ENCODE assay signal across 21 cellular contexts in genomic region chr1:197437891-197438853, GRCh38.
A peak's percentile ranks its signal among the peaks of the same experiment; 100 is the strongest.
DNase-seq lines count a peak whose midpoint lies in the region; ATAC-seq, FAIRE-seq and TF ChIP-seq lines count a peak whose summit lies in the region.
"Had no signal": no experiment of that assay in that cellular context is flagged by ENCODE, and none has a peak within 500 bp of the region (broad histone marks: within the 10 kb centered on the region; RNA-seq: fewer than 3 reads in every experiment).

No MANE protein-coding gene starts in this region.

- H3K79me1 ChIP-seq in H1 (ENCODE audit: low read depth, low read length) = no peaks in the 10 kb centered on the region

- no peak overlapping the region for H2BK15ac ChIP-seq in H1 (ENCODE audit: low read length)

- POLR2A ChIA-PET in H1 (lab: Charles Lee; ENCODE audit: partially characterized antibody) = no interaction called here

- TF ChIP-seq CTCF in H1 (IDR thresholded peaks at IDR 0.05; ENCODE audit: control extremely low read depth in 1 of 3, insufficient read depth in 1 of 3, low read depth in 1 of 3, low read length in 3 of 3) = no peak

- H2AK5ac ChIP-seq in H1 (ENCODE audit: low read depth, low read length) = no peak overlapping the region

- H2AFZ ChIP-seq in H1 (ENCODE audit: low read length) (no peak overlapping the region), neuron (ENCODE audit: low read depth, low read length) (peak overlapping the region; percentile 1)

- no peak overlapping the region for H3K56ac ChIP-seq in H1 (replicated peaks; ENCODE audit: insufficient read length, low read depth, low read length)

- H3K23ac ChIP-seq in H1 (ENCODE audit: insufficient read length) = no peak overlapping the region

- TF ChIP-seq RAD21 in H1 (IDR thresholded peaks at IDR 0.05 in 1 of 2, conservative IDR thresholded peaks at IDR 0.05 in 1 of 2; ENCODE audit: low read depth in 2 of 2, low read length in 2 of 2) = no peak

- H3K79me2 ChIP-seq in H1 (ENCODE audit: control insufficient read depth in 1 of 2, insufficient read depth in 2 of 2, low read length in 2 of 2) = no peaks in the 10 kb centered on the region

- no peaks in the 10 kb centered on the region for H3K27me3 ChIP-seq in H1 (replicated peaks in 1 of 4; ENCODE audit: control insufficient read depth in 3 of 4, extremely low read depth in 1 of 4, insufficient read depth in 3 of 4, low read length in 3 of 4)
- H3K27me3 ChIP-seq in neuron (ENCODE audit: insufficient read depth, low read length) = no peaks in the 10 kb centered on the region
- H3K27me3 ChIP-seq: heart left ventricle, Peyer's patch, transverse colon had no signal

- no peak overlapping the region for H2BK120ac ChIP-seq in H1 (replicated peaks; ENCODE audit: low read depth, low read length)

- no peak for TF ChIP-seq POLR2A in H1 (IDR thresholded peaks at IDR 0.05; ENCODE audit: control extremely low read depth in 1 of 2, low read depth in 2 of 2, low read length in 2 of 2)

- peak; percentile 15 for DNase-seq in NCI-H1105 treated with DMSO at 0.1 percent for 48 hours (lab: John Stamatoyannopoulos, UW)
- DNase-seq in NCI-H1105 (lab: John Stamatoyannopoulos, UW) = no peak
- DNase-seq in NCI-H446 (lab: John Stamatoyannopoulos, UW) = peak; percentile 51 to 73
- DNase-seq in H1 (ENCODE audit: low read depth in 1 of 2, low spot score in 2 of 2) = no peak
- DNase-seq in dermis blood vessel endothelial cell = no peak
- DNase-seq: 8988T; activated CD4-positive, alpha-beta T cell treated with anti-CD3 and anti-CD28 coated beads for 48 hours; activated naive CD4-positive, alpha-beta T cell treated with Interleukin-2 at 50 U/mL for 16 hours; activated T-cell treated with anti-CD3 and anti-CD28 coated beads, Interleukin-2, amount 50 U/mL, for 72 hours; amniotic stem cell; CD8-positive, alpha-beta T cell; heart left ventricle; mammary epithelial cell; NCI-H2081; nucleus accumbens; Peyer's patch; transverse colon had no signal

- H3K18ac ChIP-seq in H1 (ENCODE audit: extremely low read depth, low read length) = no peak overlapping the region

- H3K14ac ChIP-seq in H1 (ENCODE audit: insufficient read length) = no peak overlapping the region

- H2BK12ac ChIP-seq in H1 (ENCODE audit: low read depth, low read length) = no peak overlapping the region

- no peak overlapping the region for H2BK20ac ChIP-seq in H1 (ENCODE audit: low read length)

- H3K36me3 ChIP-seq in H1 (ENCODE audit: control insufficient read depth in 2 of 4, insufficient read depth in 4 of 4, low read length in 3 of 4) = no peaks in the 10 kb centered on the region
- H3K36me3 ChIP-seq in neuron (ENCODE audit: insufficient read depth, low read length) = no peaks in the 10 kb centered on the region
- H3K36me3 ChIP-seq: heart left ventricle, Peyer's patch, transverse colon had no signal

- FAIRE-seq in H1 (lab: Jason Lieb, UNC) = no peak
- FAIRE-seq: G401.6 had no signal

- no peak overlapping the region for H4K8ac ChIP-seq in H1 (ENCODE audit: extremely low read depth, insufficient read depth, low read length)

- no peak overlapping the region for H4K5ac ChIP-seq in H1 (ENCODE audit: insufficient read length, low read depth, low read length)

- no peak overlapping the region for H3K4me3 ChIP-seq in H1 (ENCODE audit: extremely low read depth in 1 of 4, insufficient read depth in 2 of 4, low read depth in 3 of 4, low read length in 4 of 4)
- no peak overlapping the region for H3K4me3 ChIP-seq in neuron (ENCODE audit: low read length)
- H3K4me3 ChIP-seq: heart left ventricle, Peyer's patch, transverse colon had no signal

- CTCF ChIA-PET in H1 (lab: Charles Lee; ENCODE audit: partially characterized antibody) = interaction anchor here (0.6 to 1.4 kb wide), 4 partner anchors 10 to 553 kb away, joined by 3 to 6 read pairs (median 4); no protein-coding TSS in a partner anchor

- H3K27ac ChIP-seq in H1 (ENCODE audit: low read depth, low read length) = no peak overlapping the region
- H3K27ac ChIP-seq: heart left ventricle, Peyer's patch, transverse colon had no signal

- peak overlapping the region; percentile 5 to 8; a peak in 2 of 4 replicates for H3K4me2 ChIP-seq in H1 (ENCODE audit: insufficient read depth in 1 of 2, low read depth in 2 of 2, low read length in 2 of 2)

- no peak overlapping the region for H4K91ac ChIP-seq in H1 (replicated peaks; ENCODE audit: insufficient read length, low read length)

- H2BK5ac ChIP-seq in H1 (ENCODE audit: low read depth, low read length) = no peak overlapping the region

- 76% methylated on average over 6 of the region's 6 CpGs; no CpG with 5 or more reads in 1 of the 2 experiments for WGBS in H1 (ENCODE audit: extremely low coverage in 1 of 2, insufficient coverage in 1 of 2, insufficient read length in 1 of 2, insufficient replicate concordance in 2 of 2, low coverage in 1 of 2, low lambda C conversion rate in 2 of 2, missing lambda C conversion rate in 1 of 2), 2 experiments

- no peak for ATAC-seq in HG03354 (IDR thresholded peaks at IDR 0.05; ENCODE audit: poor library complexity, severe bottlenecking, unreplicated experiment)
- no peak for ATAC-seq in GM18498 (IDR thresholded peaks at IDR 0.05; ENCODE audit: unreplicated experiment)
- ATAC-seq: activated T-cell treated with anti-CD3 and anti-CD28 coated beads, Interleukin-2, amount 50 U/mL, for 72 hours; CD8-positive, alpha-beta T cell; heart left ventricle had no signal

- H3K4me1 ChIP-seq in H1 (replicated peaks in 1 of 4; ENCODE audit: control insufficient read depth in 3 of 4, insufficient read depth in 4 of 4, low read length in 3 of 4) = peaks cover 2 to 32% (median 18%) of the 10 kb centered on the region in 4 experiments; a peak in 5 of 7 replicates
- H3K4me1 ChIP-seq in neuron (ENCODE audit: insufficient read depth, low read length) = peaks cover 60% of the 10 kb centered on the region
- H3K4me1 ChIP-seq: heart left ventricle, Peyer's patch, transverse colon had no signal

- H3K23me2 ChIP-seq in H1 (ENCODE audit: low read depth, low read length) = no peaks in the 10 kb centered on the region

- no peak overlapping the region for H3K9ac ChIP-seq in H1 (replicated peaks in 1 of 4; ENCODE audit: extremely low read depth in 1 of 4, low read depth in 3 of 4, low read length in 3 of 4)

- H3K4ac ChIP-seq in H1 (replicated peaks; ENCODE audit: insufficient read length, low read depth, low read length) = no peak overlapping the region

- no peak for TF ChIP-seq EP300 in H1 (IDR thresholded peaks at IDR 0.05; ENCODE audit: borderline replicate concordance in 1 of 2, low read depth in 2 of 2, low read length in 2 of 2)

- H3K9me3 ChIP-seq in H1 (ENCODE audit: insufficient read depth in 2 of 2, low read depth in 1 of 2, low read length in 1 of 2) (no peaks in the 10 kb centered on the region), neuron (ENCODE audit: low read length) (no peaks in the 10 kb centered on the region)
- H3K9me3 ChIP-seq: heart left ventricle, Peyer's patch, transverse colon had no signal

- no peaks in the 10 kb centered on the region for H4K20me1 ChIP-seq in H1 (replicated peaks in 1 of 2; ENCODE audit: control insufficient read depth in 1 of 2, insufficient read depth in 2 of 2, low read length in 2 of 2)

TF ChIP-seq in H1, 55 proteins besides CTCF, POLR2A, EP300 and RAD21 (continues in another document):
- TF ChIP-seq, protein P1, sequence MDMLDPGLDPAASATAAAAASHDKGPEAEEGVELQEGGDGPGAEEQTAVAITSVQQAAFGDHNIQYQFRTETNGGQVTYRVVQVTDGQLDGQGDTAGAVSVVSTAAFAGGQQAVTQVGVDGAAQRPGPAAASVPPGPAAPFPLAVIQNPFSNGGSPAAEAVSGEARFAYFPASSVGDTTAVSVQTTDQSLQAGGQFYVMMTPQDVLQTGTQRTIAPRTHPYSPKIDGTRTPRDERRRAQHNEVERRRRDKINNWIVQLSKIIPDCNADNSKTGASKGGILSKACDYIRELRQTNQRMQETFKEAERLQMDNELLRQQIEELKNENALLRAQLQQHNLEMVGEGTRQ (IDR thresholded peaks at IDR 0.05; ENCODE audit: low read length) = no peak
- TF ChIP-seq, protein P2, sequence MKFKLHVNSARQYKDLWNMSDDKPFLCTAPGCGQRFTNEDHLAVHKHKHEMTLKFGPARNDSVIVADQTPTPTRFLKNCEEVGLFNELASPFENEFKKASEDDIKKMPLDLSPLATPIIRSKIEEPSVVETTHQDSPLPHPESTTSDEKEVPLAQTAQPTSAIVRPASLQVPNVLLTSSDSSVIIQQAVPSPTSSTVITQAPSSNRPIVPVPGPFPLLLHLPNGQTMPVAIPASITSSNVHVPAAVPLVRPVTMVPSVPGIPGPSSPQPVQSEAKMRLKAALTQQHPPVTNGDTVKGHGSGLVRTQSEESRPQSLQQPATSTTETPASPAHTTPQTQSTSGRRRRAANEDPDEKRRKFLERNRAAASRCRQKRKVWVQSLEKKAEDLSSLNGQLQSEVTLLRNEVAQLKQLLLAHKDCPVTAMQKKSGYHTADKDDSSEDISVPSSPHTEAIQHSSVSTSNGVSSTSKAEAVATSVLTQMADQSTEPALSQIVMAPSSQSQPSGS (IDR thresholded peaks at IDR 0.05; ENCODE audit: low read length) = no peak
- TF ChIP-seq KDM4A (IDR thresholded peaks at IDR 0.05; ENCODE audit: low read depth, low read length, severe bottlenecking) = no peak
- TF ChIP-seq POU5F1 (IDR thresholded peaks at IDR 0.05; ENCODE audit: low read depth, low read length) = no peak
- no peak for TF ChIP-seq TBP (IDR thresholded peaks at IDR 0.05; ENCODE audit: low read depth, low read length)
- TF ChIP-seq RXRA (IDR thresholded peaks at IDR 0.05; ENCODE audit: insufficient read depth, low read depth, low read length) = no peak
- no peak for TF ChIP-seq BRCA1 (IDR thresholded peaks at IDR 0.05; ENCODE audit: low read depth, low read length)
- TF ChIP-seq ASH2L (IDR thresholded peaks at IDR 0.05; ENCODE audit: low read length) = no peak
- TF ChIP-seq EGR1 (IDR thresholded peaks at IDR 0.05; ENCODE audit: borderline replicate concordance, low read depth, low read length) = no peak
- TF ChIP-seq TAF1 (IDR thresholded peaks at IDR 0.05; ENCODE audit: low read depth, low read length) = no peak
- no peak for TF ChIP-seq BCL11A (IDR thresholded peaks at IDR 0.05; ENCODE audit: low read depth in 2 of 2, low read length in 2 of 2)
- TF ChIP-seq GABPA (IDR thresholded peaks at IDR 0.05; ENCODE audit: borderline replicate concordance, insufficient read depth, low read length) = no peak
- no peak for TF ChIP-seq POLR2AphosphoS5 (IDR thresholded peaks at IDR 0.05; ENCODE audit: low read depth, low read length)
- TF ChIP-seq CREB1 (IDR thresholded peaks at IDR 0.05) = no peak
- TF ChIP-seq PHF8 (conservative IDR thresholded peaks at IDR 0.05; ENCODE audit: low read depth, low read length) = no peak
- TF ChIP-seq RNF2 (IDR thresholded peaks at IDR 0.05; ENCODE audit: borderline replicate concordance, low read depth, low read length, missing control alignments, poor library complexity, severe bottlenecking) = no peak

Comparison
In these comparisons a context has a peak if more than half of its experiments do, and no peak if none do; other contexts are left out.
1. DNase-seq: peak in NCI-H1105 treated with DMSO at 0.1 percent for 48 hours (single experiment) and NCI-H446 (2 of 2); none in NCI-H1105 (single experiment), H1 (0 of 2) and dermis blood vessel endothelial cell (single experiment).